Comparison of ENCODE assay signal across 18 cellular contexts in genomic region chr2:3624059-3624794, GRCh38.
A peak's percentile ranks its signal among the peaks of the same experiment; 100 is the strongest.
DNase-seq lines count a peak whose midpoint lies in the region; ATAC-seq and TF ChIP-seq lines count a peak whose summit lies in the region.
"Had no signal": no experiment of that assay in that cellular context is flagged by ENCODE, and none has a peak within 500 bp of the region (broad histone marks: within the 10 kb centered on the region; RNA-seq: fewer than 3 reads in every experiment).

No MANE protein-coding gene starts in this region.

- H3K4me3 ChIP-seq in GM12865 (ENCODE audit: low read depth, low read length): no peak overlapping the region
- no peak overlapping the region for H3K4me3 ChIP-seq in RWPE2 (ENCODE audit: severe bottlenecking)
- H3K4me3 ChIP-seq: HAP-1 had no signal

- TF ChIP-seq CTCF in GM12865 (IDR thresholded peaks at IDR 0.05; ENCODE audit: insufficient read depth, low read depth, low read length, missing control alignments) (no peak), RWPE2 (IDR thresholded peaks at IDR 0.05; ENCODE audit: poor library complexity, severe bottlenecking) (no peak)

- H3K27me3 ChIP-seq in RWPE2 (ENCODE audit: insufficient read depth, poor library complexity, severe bottlenecking): no peaks in the 10 kb centered on the region

- no peak overlapping the region for H3K27ac ChIP-seq in RWPE2 (ENCODE audit: poor library complexity, severe bottlenecking)
- H3K27ac ChIP-seq: WERI-Rb-1 had no signal

- ATAC-seq in GM19023 (IDR thresholded peaks at IDR 0.05; ENCODE audit: unreplicated experiment) (peak; percentile 70), HG02623 (IDR thresholded peaks at IDR 0.05; ENCODE audit: unreplicated experiment) (peak; percentile 72), RWPE2 (ENCODE audit: low read depth) (no peak), HG02884 (IDR thresholded peaks at IDR 0.05; ENCODE audit: unreplicated experiment) (no peak)

- peaks cover 3% of the 10 kb centered on the region for H3K9me3 ChIP-seq in RWPE2 (ENCODE audit: severe bottlenecking)
- H3K9me3 ChIP-seq: HAP-1 had no signal

- DNase-seq in GM12865 (ENCODE audit: low read depth): peak; percentile 72
- DNase-seq in RWPE2 (ENCODE audit: low spot score): peak; percentile 19
- DNase-seq in SIG-M5 (lab: John Stamatoyannopoulos, UW): no peak
- DNase-seq in NCI-H146 (lab: John Stamatoyannopoulos, UW): no peak
- no peak for DNase-seq in OCI-M2 (lab: John Stamatoyannopoulos, UW; ENCODE audit: unreplicated experiment)
- DNase-seq: activated T-cell treated with anti-CD3 and anti-CD28 coated beads for 4 hours, Calu3, cerebellar nuclear complex, glutamatergic neuron, NCI-H1092, NCI-H2227 treated with DMSO at 0.1 percent for 48 hours, OCI-M1, trophoblast cell, WERI-Rb-1 had no signal

- H3K36me3 ChIP-seq in RWPE2 (ENCODE audit: low read depth): no peaks in the 10 kb centered on the region
- H3K36me3 ChIP-seq: HAP-1, WERI-Rb-1 had no signal

- peaks cover 13% of the 10 kb centered on the region for H3K4me1 ChIP-seq in RWPE2 (ENCODE audit: insufficient read depth, poor library complexity, severe bottlenecking)
- H3K4me1 ChIP-seq: HAP-1 had no signal

Comparison
In these comparisons a context has a peak if more than half of its experiments do, and no peak if none do; other contexts are left out.
1. DNase-seq: peak in GM12865 (single experiment) and RWPE2 (single experiment); none in SIG-M5 (single experiment), NCI-H146 (single experiment) and OCI-M2 (single experiment).
2. ATAC-seq: peak in GM19023 (single experiment) and HG02623 (single experiment); none in RWPE2 (single experiment) and HG02884 (single experiment).